19 cellular contexts compared by ENCODE assay signal in genomic region chr12:29429999-29430698, GRCh38. TPM values are rescaled to one million over a fixed set of nuclear protein-coding genes. Genes with fewer than 3 reads are reported as not detected.
DNase-seq lines count a peak whose midpoint lies in the region; ATAC-seq, FAIRE-seq and TF ChIP-seq lines count a peak whose summit lies in the region.
"Had no signal": no experiment of that assay in that cellular context is flagged by ENCODE, and none has a peak within 500 bp of the region (broad histone marks: within the 10 kb centered on the region; RNA-seq: fewer than 3 reads in every experiment).

No MANE protein-coding gene starts in this region.

- no peak overlapping the region for H3T11ph ChIP-seq in H9 (ENCODE audit: low read length)

- H3K9ac ChIP-seq in H9 (ENCODE audit: extremely low read depth, insufficient read length, low read length) (no peak overlapping the region), NT2/D1 (ENCODE audit: insufficient read length, low read depth) (no peak overlapping the region), neuronal stem cell (ENCODE audit: low read depth, low read length, poor library complexity) (no peak overlapping the region)

- no peak overlapping the region for H2BK12ac ChIP-seq in H9 (ENCODE audit: insufficient read length, low read depth, low read length)
- H2BK12ac ChIP-seq in neuronal stem cell (ENCODE audit: low read length): no peak overlapping the region

- H2BK120ac ChIP-seq in H9 (ENCODE audit: low read depth, low read length, poor library complexity, severe bottlenecking) (no peak overlapping the region), neuronal stem cell (ENCODE audit: low read depth, low read length) (no peak overlapping the region)

- H4K91ac ChIP-seq in H9 (ENCODE audit: insufficient read length, low read depth, low read length) (no peak overlapping the region), neuronal stem cell (ENCODE audit: low read depth, low read length, poor library complexity) (no peak overlapping the region)

- H3K4me2 ChIP-seq in H9 (ENCODE audit: insufficient read depth, insufficient read length, low read length): no peak overlapping the region
- no peak overlapping the region for H3K4me2 ChIP-seq in neuronal stem cell (ENCODE audit: insufficient read depth, low read length, poor library complexity, severe bottlenecking)

- H2BK20ac ChIP-seq in H9 (ENCODE audit: low read depth, low read length, poor library complexity, severe bottlenecking): no peak overlapping the region

- H3K27me3 ChIP-seq in H9 (ENCODE audit: insufficient read depth, low read length): no peaks in the 10 kb centered on the region
- no peaks in the 10 kb centered on the region for H3K27me3 ChIP-seq in NT2/D1 (ENCODE audit: insufficient read depth, insufficient read length)
- H3K27me3 ChIP-seq in bronchial epithelial cell (ENCODE audit: control insufficient read depth, insufficient read depth, low read length): no peaks in the 10 kb centered on the region
- no peaks in the 10 kb centered on the region for H3K27me3 ChIP-seq in neuronal stem cell (ENCODE audit: control insufficient read depth in 3 of 3, insufficient read depth in 3 of 3, low read depth in 1 of 3, low read length in 3 of 3)

- H2AFZ ChIP-seq in H9 (ENCODE audit: low read length) (no peak overlapping the region), neuronal stem cell (ENCODE audit: low read length) (no peak overlapping the region)

- no peaks in the 10 kb centered on the region for H3K79me1 ChIP-seq in H9 (ENCODE audit: insufficient read depth, low read depth, low read length, poor library complexity, severe bottlenecking)
- H3K79me1 ChIP-seq in neuronal stem cell (ENCODE audit: low read depth, low read length): no peaks in the 10 kb centered on the region

- H3K14ac ChIP-seq in H9 (ENCODE audit: insufficient read depth, low read length): peak overlapping the region; percentile 45; the same call in 1 of the 2 replicates
- no peak overlapping the region for H3K14ac ChIP-seq in neuronal stem cell (ENCODE audit: low read length)

- H2BK15ac ChIP-seq in H9 (ENCODE audit: low read depth, low read length): no peak overlapping the region
- peak overlapping the region; percentile 67 for H2BK15ac ChIP-seq in neuronal stem cell (ENCODE audit: low read length)

- no peaks in the 10 kb centered on the region for H3K36me3 Mint-ChIP-seq in H9 (ENCODE audit: insufficient read depth in 1 of 3, low read depth in 3 of 3)

- DNase-seq in H9 (no peak), NT2/D1 (ENCODE audit: low read depth, low spot score) (peak; percentile 95), bronchial epithelial cell (ENCODE audit: low read depth) (peak; percentile 89), neuronal stem cell (ENCODE audit: low spot score) (peak; percentile 12), sciatic nerve (ENCODE audit: low spot score) (no peak)
- no peak for DNase-seq in stimulated activated CD4-positive, alpha-beta T cell treated with anti-CD3 and anti-CD28 coated beads, Interleukin-15, amount 100 ng/mL, for 24 hours
- DNase-seq: activated naive CD4-positive, alpha-beta T cell treated with anti-CD3 and anti-CD28 coated beads, Interleukin-2, amount 50 U/mL, for 16 hours; activated T-cell treated with anti-CD3 and anti-CD28 coated beads, Interleukin-2, amount 50 U/mL, for 48 hours; aorta; effector memory CD8-positive, alpha-beta T cell; IMR-90; NCI-H187 treated with DMSO at 0.1 percent for 48 hours; NCI-H510A; stimulated activated CD4-positive, alpha-beta T cell treated with anti-CD3 and anti-CD28 coated beads, Interleukin-2, amount 100 ng/mL, for 48 hours had no signal

- H3K18ac ChIP-seq in H9 (ENCODE audit: insufficient read length, low read depth, low read length) (no peak overlapping the region), neuronal stem cell (ENCODE audit: low read length) (peak overlapping the region; percentile 90)

- H3K4me1 ChIP-seq in H9 (ENCODE audit: insufficient read depth, low read length) (no peaks in the 10 kb centered on the region), NT2/D1 (ENCODE audit: insufficient read depth, insufficient read length) (no peaks in the 10 kb centered on the region), neuronal stem cell (ENCODE audit: control insufficient read depth in 2 of 2, insufficient read depth in 1 of 2, low read depth in 1 of 2, low read length in 2 of 2) (peaks cover 0 to 6% of the 10 kb centered on the region in 2 donors)
- H3K4me1 ChIP-seq: HAP-1 had no signal

- WGBS in H9 (ENCODE audit: extremely low coverage, insufficient read length, low lambda C conversion rate): no CpG with 5 or more reads among the region's 3 CpGs
- WGBS in neuronal stem cell (ENCODE audit: extremely low coverage in 2 of 2, insufficient read length in 2 of 2, insufficient replicate concordance in 1 of 2), 2 donors: no CpG with 5 or more reads among the region's 3 CpGs

- no peak overlapping the region for H3K4me3 Mint-ChIP-seq in H9
- H3K4me3 Mint-ChIP-seq: effector memory CD8-positive, alpha-beta T cell had no signal

- H3K23ac ChIP-seq in H9 (ENCODE audit: insufficient read length, low read depth, low read length): no peak overlapping the region
- H3K23ac ChIP-seq in neuronal stem cell (ENCODE audit: low read depth, low read length, poor library complexity): no peak overlapping the region

- H4K8ac ChIP-seq in H9 (replicated peaks; ENCODE audit: insufficient read length, low read depth, low read length) (no peak overlapping the region), neuronal stem cell (ENCODE audit: low read depth, low read length) (no peak overlapping the region)

- no peak for ATAC-seq in GM19397 (IDR thresholded peaks at IDR 0.05; ENCODE audit: unreplicated experiment)
- ATAC-seq in GM18870 (IDR thresholded peaks at IDR 0.05; ENCODE audit: unreplicated experiment): no peak
- ATAC-seq in sciatic nerve: no peak
- ATAC-seq: activated CD4-positive, CD25-positive, alpha-beta regulatory T cell treated with anti-CD3 and anti-CD28 coated beads, Interleukin-2, amount 50 U/mL, for 24 hours; effector memory CD8-positive, alpha-beta T cell had no signal

- H3K4me3 ChIP-seq in NT2/D1 (ENCODE audit: insufficient read length, low read depth) (no peak overlapping the region), bronchial epithelial cell (ENCODE audit: low read depth, low read length) (no peak overlapping the region), neuronal stem cell (ENCODE audit: low read length in 2 of 2) (no peak overlapping the region)
- H3K4me3 ChIP-seq: HAP-1, lung had no signal

- H3K36me3 ChIP-seq in NT2/D1 (ENCODE audit: insufficient read depth, insufficient read length, low read length): no peaks in the 10 kb centered on the region
- no peaks in the 10 kb centered on the region for H3K36me3 ChIP-seq in bronchial epithelial cell (ENCODE audit: control insufficient read depth, insufficient read depth, low read length)
- H3K36me3 ChIP-seq in neuronal stem cell (replicated peaks in 1 of 2; ENCODE audit: control insufficient read depth in 2 of 2, insufficient read depth in 2 of 2, low read length in 2 of 2): no peaks in the 10 kb centered on the region
- H3K36me3 ChIP-seq: HAP-1 had no signal

- no peak overlapping the region for H3K56ac ChIP-seq in H9 (ENCODE audit: insufficient read length, low read depth, low read length)

- intact Hi-C loops in sciatic nerve (cut with DNase I): no loop called here

- no peaks in the 10 kb centered on the region for H3K79me2 ChIP-seq in H9 (ENCODE audit: insufficient read depth, low read length)

- FAIRE-seq in bronchial epithelial cell (lab: Jason Lieb, UNC): peak; percentile 86

- no peak overlapping the region for H2AK5ac ChIP-seq in H9 (ENCODE audit: insufficient read length, low read length)
- no peak overlapping the region for H2AK5ac ChIP-seq in neuronal stem cell (ENCODE audit: low read depth, low read length)

- H3K27me3 Mint-ChIP-seq in H9 (ENCODE audit: low read depth): no peaks in the 10 kb centered on the region

- H3K23me2 ChIP-seq in H9 (ENCODE audit: insufficient read length, low read depth, low read length, poor library complexity, severe bottlenecking): no peaks in the 10 kb centered on the region

- no peaks in the 10 kb centered on the region; a peak in 1 of 5 replicates for H3K9me3 Mint-ChIP-seq in H9
- H3K9me3 Mint-ChIP-seq: effector memory CD8-positive, alpha-beta T cell had no signal

- H2BK5ac ChIP-seq in H9 (ENCODE audit: insufficient read length, low read length): no peak overlapping the region
- no peak overlapping the region for H2BK5ac ChIP-seq in neuronal stem cell (ENCODE audit: low read length)

- H3K4me1 Mint-ChIP-seq in H9: peaks cover 10 to 11% of the 10 kb centered on the region in 2 experiments

- no peak overlapping the region for H4K5ac ChIP-seq in H9 (ENCODE audit: insufficient read length, low read depth, low read length)

- peak overlapping the region; percentile 8 to 94 (median 86); a peak in 5 of 7 replicates for H3K27ac Mint-ChIP-seq in H9
- H3K27ac Mint-ChIP-seq: effector memory CD8-positive, alpha-beta T cell had no signal

- H3K4ac ChIP-seq in H9 (ENCODE audit: low read depth, low read length): no peak overlapping the region
- no peak overlapping the region for H3K4ac ChIP-seq in neuronal stem cell (ENCODE audit: low read length)

- no peaks in the 10 kb centered on the region for H3K9me3 ChIP-seq in H9 (ENCODE audit: control insufficient read depth, low read depth, low read length)
- H3K9me3 ChIP-seq in NT2/D1 (ENCODE audit: insufficient read depth, low read length): no peaks in the 10 kb centered on the region
- no peaks in the 10 kb centered on the region for H3K9me3 ChIP-seq in neuronal stem cell (replicated peaks in 1 of 2; ENCODE audit: control insufficient read depth in 2 of 2, insufficient read depth in 1 of 2, low read depth in 1 of 2, low read length in 2 of 2)
- H3K9me3 ChIP-seq: HAP-1 had no signal

- no peak for TF ChIP-seq CTCF in H9 (conservative IDR thresholded peaks at IDR 0.05)
- no peak for TF ChIP-seq CTCF in bronchial epithelial cell (IDR thresholded peaks at IDR 0.05; ENCODE audit: insufficient read depth, low read length, severe bottlenecking)

- H3K27ac ChIP-seq in H9 (ENCODE audit: insufficient read length, low read depth, low read length) (no peak overlapping the region), neuronal stem cell (replicated peaks; ENCODE audit: low read length) (peak overlapping the region; percentile 50)

- H4K20me1 ChIP-seq in H9 (ENCODE audit: control insufficient read depth, insufficient read depth, insufficient read length): no peaks in the 10 kb centered on the region

RNA-seq across cellular contexts. Expression of gene ERGIC2, which starts 49.2 kb away (rescaled TPM):
- 64.8 and 69.8 TPM in 2 replicates for total RNA-seq in H9 (2021)
- total RNA-seq in bronchial epithelial cell: 44.7 and 60.3 TPM in 2 replicates
- 63.9 TPM for polyA plus RNA-seq in neuronal stem cell (2013, experiment 1 of 2)
- 74.0 TPM for polyA plus RNA-seq in neuronal stem cell (2013, experiment 2 of 2)
- 83.9 TPM for total RNA-seq in sciatic nerve

Comparison
In these comparisons a context has a peak if more than half of its experiments do, and no peak if none do; other contexts are left out.
1. DNase-seq: peak in NT2/D1 (single experiment), bronchial epithelial cell (single experiment) and neuronal stem cell (single experiment); none in H9 (single experiment), stimulated activated CD4-positive, alpha-beta T cell treated with anti-CD3 and anti-CD28 coated beads, Interleukin-15, amount 100 ng/mL, for 24 hours (single experiment) and sciatic nerve (single experiment).